In genomic region chr6:139497344-139497961, GRCh38 we compare ENCODE assay signal across 35 cellular contexts.
"Had no signal": no experiment of that assay in that cellular context is flagged by ENCODE, and none has a peak within 500 bp of the region (broad histone marks: within the 10 kb centered on the region; RNA-seq: fewer than 3 reads in every experiment).

No MANE protein-coding gene starts in this region.

- H3K36me3 ChIP-seq: MG63, WERI-Rb-1 had no signal

- H3K4me3 Mint-ChIP-seq: activated CD4-positive, alpha-beta memory T cell treated with anti-CD3 and anti-CD28 coated beads, Interleukin-2, amount 10 ng/mL, durations not matched to agents 7 days and 5 days; activated CD8-positive, alpha-beta memory T cell treated with anti-CD3 and anti-CD28 coated beads, Interleukin-2, amount 10 ng/mL, durations not matched to agents 7 days and 5 days; activated naive CD8-positive, alpha-beta T cell treated with anti-CD3 and anti-CD28 coated beads for 36 hours had no signal

- H3K27me3 ChIP-seq: MG63 had no signal

- H3K4me3 ChIP-seq: MG63, PC-9 had no signal

- H3K27me3 Mint-ChIP-seq: activated CD4-positive, alpha-beta memory T cell treated with anti-CD3 and anti-CD28 coated beads, Interleukin-2, amount 10 ng/mL, durations not matched to agents 7 days and 5 days; activated CD8-positive, alpha-beta memory T cell treated with anti-CD3 and anti-CD28 coated beads, Interleukin-2, amount 10 ng/mL, durations not matched to agents 7 days and 5 days; activated naive CD8-positive, alpha-beta T cell treated with anti-CD3 and anti-CD28 coated beads for 36 hours had no signal

- H3K36me3 Mint-ChIP-seq: activated naive CD8-positive, alpha-beta T cell treated with anti-CD3 and anti-CD28 coated beads for 36 hours had no signal

- H3K27ac Mint-ChIP-seq: activated CD4-positive, alpha-beta memory T cell treated with anti-CD3 and anti-CD28 coated beads, Interleukin-2, amount 10 ng/mL, durations not matched to agents 7 days and 5 days; activated CD8-positive, alpha-beta memory T cell treated with anti-CD3 and anti-CD28 coated beads, Interleukin-2, amount 10 ng/mL, durations not matched to agents 7 days and 5 days; activated naive CD8-positive, alpha-beta T cell treated with anti-CD3 and anti-CD28 coated beads for 36 hours had no signal

- ATAC-seq: activated CD8-positive, alpha-beta memory T cell treated with anti-CD3 and anti-CD28 coated beads, Interleukin-2, amount 10 ng/mL, durations not matched to agents 7 days and 5 days had no signal

- H3K27ac ChIP-seq: PC-9, RWPE1, WERI-Rb-1 had no signal

- H3K4me1 Mint-ChIP-seq: activated CD4-positive, alpha-beta memory T cell treated with anti-CD3 and anti-CD28 coated beads, Interleukin-2, amount 10 ng/mL, durations not matched to agents 7 days and 5 days; activated CD8-positive, alpha-beta memory T cell treated with anti-CD3 and anti-CD28 coated beads, Interleukin-2, amount 10 ng/mL, durations not matched to agents 7 days and 5 days; activated naive CD8-positive, alpha-beta T cell treated with anti-CD3 and anti-CD28 coated beads for 36 hours had no signal

- DNase-seq: activated CD4-positive, alpha-beta memory T cell treated with anti-CD3 and anti-CD28 coated beads, Interleukin-2, amount 10 ng/mL, durations not matched to agents 7 days and 5 days; activated CD4-positive, alpha-beta T cell treated with anti-CD3 and anti-CD28 coated beads for 1 hour; activated CD4-positive, alpha-beta T cell treated with anti-CD3 and anti-CD28 coated beads for 48 hours; activated CD4-positive, CD25-positive, alpha-beta regulatory T cell; activated CD8-positive, alpha-beta memory T cell treated with anti-CD3 and anti-CD28 coated beads for 24 hours; activated CD8-positive, alpha-beta memory T cell treated with anti-CD3 and anti-CD28 coated beads, Interleukin-2, amount 10 ng/mL, durations not matched to agents 7 days and 5 days; activated CD8-positive, alpha-beta memory T cell treated with anti-CD3 and anti-CD28 coated beads, Interleukin-2, amount 50 U/mL, for 48 hours; activated effector memory CD4-positive, alpha-beta T cell treated with Interleukin-2 at 50 U/mL for 16 hours; activated naive CD4-positive, alpha-beta T cell treated with anti-CD3 and anti-CD28 coated beads, Interleukin-2, amount 50 U/mL, for 16 hours; activated naive CD8-positive, alpha-beta T cell treated with anti-CD3 and anti-CD28 coated beads for 36 hours; activated T-cell treated with anti-CD3 and anti-CD28 coated beads, Interleukin-2, amount 50 U/mL, for 48 hours; amniotic stem cell; aorta; cerebellar nuclear complex; Kasumi-1; KG1; MG63; NCI-H1092; NCI-H1417; NCI-H146; NCI-H187; NCI-H2029 treated with DMSO at 0.1 percent for 48 hours; NCI-H2107; NCI-H2171; NCI-H510A; NK-92 treated with Interleukin-12 subunit alpha and Interleukin-12 subunit beta, amount 100 ng/mL, for 24 hours; PC-9; Right ventricle myocardium superior; SW 1271; T-helper 1 cell; T-helper 2 cell; T-helper 9 cell; WERI-Rb-1 had no signal

- FAIRE-seq: RCC 7860 had no signal
